Comparison of ENCODE assay signal across 1 cellular context in genomic region chr2:85354286-85355072, GRCh38.
TF ChIP-seq lines count a peak whose summit lies in the region.

Gene ELMOD3 (plus strand): TSS chr2:85354769. CDS start chr2:85357199, 2,430 bp downstream.
Gene RETSAT (minus strand): TSS chr2:85354528. CDS start chr2:85354507, 21 bp downstream.

TF ChIP-seq in SK-N-SH, 30 proteins besides CTCF, POLR2A, EP300 and RAD21 (continued from another document):
- TF ChIP-seq FOXJ3 (CRISPR knock-in tag; IDR thresholded peaks at IDR 0.05) (no peak), NFIC (IDR thresholded peaks at IDR 0.05; ENCODE audit: borderline replicate concordance) (peak; percentile 50; the same call in 1 of the 2 replicates), RXRA (IDR thresholded peaks at IDR 0.05; ENCODE audit: borderline replicate concordance, low read depth) (no peak), FOSL2 (IDR thresholded peaks at IDR 0.05; ENCODE audit: borderline replicate concordance, low read depth) (no peak), EZH2phosphoT487 (IDR thresholded peaks at IDR 0.05; ENCODE audit: borderline replicate concordance, low read depth) (no peak), JUND (IDR thresholded peaks at IDR 0.05) (no peak), MXI1 (IDR thresholded peaks at IDR 0.05; ENCODE audit: low read depth, low read length) (peak; percentile 66), NRF1 (IDR thresholded peaks at IDR 0.05; ENCODE audit: low read depth, low read length) (peak; percentile 79), SIN3A (IDR thresholded peaks at IDR 0.05; ENCODE audit: borderline replicate concordance, low read depth, low read length) (peak; percentile 43; the same call in 1 of the 2 replicates), RCOR1 (IDR thresholded peaks at IDR 0.05; ENCODE audit: low read length) (no peak; the same call in 1 of the 2 replicates)
- TF ChIP-seq, protein P1, sequence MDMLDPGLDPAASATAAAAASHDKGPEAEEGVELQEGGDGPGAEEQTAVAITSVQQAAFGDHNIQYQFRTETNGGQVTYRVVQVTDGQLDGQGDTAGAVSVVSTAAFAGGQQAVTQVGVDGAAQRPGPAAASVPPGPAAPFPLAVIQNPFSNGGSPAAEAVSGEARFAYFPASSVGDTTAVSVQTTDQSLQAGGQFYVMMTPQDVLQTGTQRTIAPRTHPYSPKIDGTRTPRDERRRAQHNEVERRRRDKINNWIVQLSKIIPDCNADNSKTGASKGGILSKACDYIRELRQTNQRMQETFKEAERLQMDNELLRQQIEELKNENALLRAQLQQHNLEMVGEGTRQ (IDR thresholded peaks at IDR 0.05; ENCODE audit: borderline replicate concordance, low read depth, low read length), result no peak
